ENCODE assay signal across 17 cellular contexts in genomic region chr20:25567286-25567685, GRCh38. TPM values are rescaled to one million over a fixed set of nuclear protein-coding genes. Genes with fewer than 3 reads are reported as not detected.
DNase-seq lines count a peak whose midpoint lies in the region; ATAC-seq and TF ChIP-seq lines count a peak whose summit lies in the region.
"Had no signal": no experiment of that assay in that cellular context is flagged by ENCODE, and none has a peak within 500 bp of the region (broad histone marks: within the 10 kb centered on the region; RNA-seq: fewer than 3 reads in every experiment).

No MANE protein-coding gene starts in this region.

- peaks cover 3% of the 10 kb centered on the region for H3K36me3 Mint-ChIP-seq in activated naive CD8-positive, alpha-beta T cell treated with anti-CD3 and anti-CD28 coated beads for 36 hours
- no peaks in the 10 kb centered on the region for H3K36me3 Mint-ChIP-seq in activated naive CD8-positive, alpha-beta T cell treated with anti-CD3 and anti-CD28 coated beads, Interleukin-2, amount 50 U/mL, for 24 hours (ENCODE audit: low read depth)
- peaks cover 31 to 38% (median 35%) of the 10 kb centered on the region in 3 experiments for H3K36me3 Mint-ChIP-seq in H9 (ENCODE audit: insufficient read depth in 1 of 3, low read depth in 3 of 3)
- H3K36me3 Mint-ChIP-seq in activated T-helper 17 cell treated with anti-CD3 and anti-CD28 coated beads, Interleukin-2, amount 50 U/mL, for 72 hours (ENCODE audit: low read depth) = no peaks in the 10 kb centered on the region

- peaks cover 3% of the 10 kb centered on the region for H3K79me1 ChIP-seq in H9 (ENCODE audit: insufficient read depth, low read depth, low read length, poor library complexity, severe bottlenecking)

- no peaks in the 10 kb centered on the region for H3K36me3 ChIP-seq in left ventricle myocardium inferior
- H3K36me3 ChIP-seq: HAP-1 had no signal

- H2AFZ ChIP-seq in H9 (ENCODE audit: low read length) = no peak overlapping the region

- no peak overlapping the region for H3T11ph ChIP-seq in H9 (ENCODE audit: low read length)

- no peak overlapping the region for H3K56ac ChIP-seq in H9 (ENCODE audit: insufficient read length, low read depth, low read length)

- no peak for ATAC-seq in activated naive CD8-positive, alpha-beta T cell treated with anti-CD3 and anti-CD28 coated beads, Interleukin-2, amount 50 U/mL, for 24 hours
- ATAC-seq in activated T-helper 17 cell treated with anti-CD3 and anti-CD28 coated beads, Interleukin-2, amount 50 U/mL, for 72 hours (replicated peaks) = peak; percentile 44
- ATAC-seq in GM21737 (IDR thresholded peaks at IDR 0.05; ENCODE audit: unreplicated experiment) = no peak

- H3K27me3 ChIP-seq in H9 (ENCODE audit: insufficient read depth, low read length) (no peaks in the 10 kb centered on the region), left ventricle myocardium inferior (ENCODE audit: low read depth) (no peaks in the 10 kb centered on the region)

- no peak overlapping the region for H4K5ac ChIP-seq in H9 (ENCODE audit: insufficient read length, low read depth, low read length)

- H3K4me3 Mint-ChIP-seq in activated naive CD8-positive, alpha-beta T cell treated with anti-CD3 and anti-CD28 coated beads for 36 hours = no peak overlapping the region
- no peak overlapping the region for H3K4me3 Mint-ChIP-seq in activated naive CD8-positive, alpha-beta T cell treated with anti-CD3 and anti-CD28 coated beads, Interleukin-2, amount 50 U/mL, for 24 hours
- H3K4me3 Mint-ChIP-seq in H9 = no peak overlapping the region
- no peak overlapping the region for H3K4me3 Mint-ChIP-seq in activated T-helper 17 cell treated with anti-CD3 and anti-CD28 coated beads, Interleukin-2, amount 50 U/mL, for 72 hours
- H3K4me3 Mint-ChIP-seq: CD4-positive, alpha-beta T cell had no signal

- H3K4me1 ChIP-seq in H9 (ENCODE audit: insufficient read depth, low read length) (no peaks in the 10 kb centered on the region), left ventricle myocardium inferior (no peaks in the 10 kb centered on the region)
- H3K4me1 ChIP-seq: HAP-1 had no signal

- H3K27ac Mint-ChIP-seq in activated naive CD8-positive, alpha-beta T cell treated with anti-CD3 and anti-CD28 coated beads for 36 hours = peak overlapping the region; percentile 64
- no peak overlapping the region for H3K27ac Mint-ChIP-seq in activated naive CD8-positive, alpha-beta T cell treated with anti-CD3 and anti-CD28 coated beads, Interleukin-2, amount 50 U/mL, for 24 hours
- peak overlapping the region in 2 of 3 experiments; percentile 15 to 71; a peak in 4 of 7 replicates for H3K27ac Mint-ChIP-seq in H9
- no peak overlapping the region for H3K27ac Mint-ChIP-seq in activated T-helper 17 cell treated with anti-CD3 and anti-CD28 coated beads, Interleukin-2, amount 50 U/mL, for 72 hours
- H3K27ac Mint-ChIP-seq: CD4-positive, alpha-beta T cell had no signal

- no peak overlapping the region for H3K23ac ChIP-seq in H9 (ENCODE audit: insufficient read length, low read depth, low read length)

- no peaks in the 10 kb centered on the region for H3K27me3 Mint-ChIP-seq in activated naive CD8-positive, alpha-beta T cell treated with anti-CD3 and anti-CD28 coated beads for 36 hours
- H3K27me3 Mint-ChIP-seq in activated naive CD8-positive, alpha-beta T cell treated with anti-CD3 and anti-CD28 coated beads, Interleukin-2, amount 50 U/mL, for 24 hours = no peaks in the 10 kb centered on the region
- H3K27me3 Mint-ChIP-seq in H9 (ENCODE audit: low read depth) = no peaks in the 10 kb centered on the region
- no peaks in the 10 kb centered on the region for H3K27me3 Mint-ChIP-seq in activated T-helper 17 cell treated with anti-CD3 and anti-CD28 coated beads, Interleukin-2, amount 50 U/mL, for 72 hours
- H3K27me3 Mint-ChIP-seq: CD4-positive, alpha-beta T cell had no signal

- H3K23me2 ChIP-seq in H9 (ENCODE audit: insufficient read length, low read depth, low read length, poor library complexity, severe bottlenecking) = no peaks in the 10 kb centered on the region

- H4K8ac ChIP-seq in H9 (replicated peaks; ENCODE audit: insufficient read length, low read depth, low read length) = no peak overlapping the region

- no peak overlapping the region for H2BK20ac ChIP-seq in H9 (ENCODE audit: low read depth, low read length, poor library complexity, severe bottlenecking)

- WGBS in H9 (ENCODE audit: extremely low coverage, insufficient read length, low lambda C conversion rate) = no CpG with 5 or more reads among the region's 2 CpGs

- H3K4ac ChIP-seq in H9 (ENCODE audit: low read depth, low read length) = no peak overlapping the region

- H3K14ac ChIP-seq in H9 (ENCODE audit: insufficient read depth, low read length) = no peak overlapping the region

- no peak overlapping the region for H3K27ac ChIP-seq in H9 (ENCODE audit: insufficient read length, low read depth, low read length)
- no peak overlapping the region for H3K27ac ChIP-seq in left ventricle myocardium inferior (replicated peaks)
- H3K27ac ChIP-seq: C4-2B had no signal

- peaks cover 16% of the 10 kb centered on the region for H3K4me1 Mint-ChIP-seq in activated naive CD8-positive, alpha-beta T cell treated with anti-CD3 and anti-CD28 coated beads for 36 hours
- peaks cover 9% of the 10 kb centered on the region for H3K4me1 Mint-ChIP-seq in activated naive CD8-positive, alpha-beta T cell treated with anti-CD3 and anti-CD28 coated beads, Interleukin-2, amount 50 U/mL, for 24 hours
- peaks cover 25 to 42% of the 10 kb centered on the region in 2 experiments for H3K4me1 Mint-ChIP-seq in H9
- H3K4me1 Mint-ChIP-seq in activated T-helper 17 cell treated with anti-CD3 and anti-CD28 coated beads, Interleukin-2, amount 50 U/mL, for 72 hours = peaks cover 14% of the 10 kb centered on the region

- H3K9me3 ChIP-seq in H9 (ENCODE audit: control insufficient read depth, low read depth, low read length) (no peaks in the 10 kb centered on the region), left ventricle myocardium inferior (replicated peaks) (peaks cover 8% of the 10 kb centered on the region)
- H3K9me3 ChIP-seq: HAP-1 had no signal

- TF ChIP-seq CTCF in H9 (conservative IDR thresholded peaks at IDR 0.05) (no peak), left ventricle myocardium inferior (IDR thresholded peaks at IDR 0.05; ENCODE audit: borderline replicate concordance) (no peak)

- H2BK15ac ChIP-seq in H9 (ENCODE audit: low read depth, low read length) = no peak overlapping the region

- H3K9ac ChIP-seq in H9 (ENCODE audit: extremely low read depth, insufficient read length, low read length) = no peak overlapping the region

- no peak overlapping the region for H2AK5ac ChIP-seq in H9 (ENCODE audit: insufficient read length, low read length)

- no peak overlapping the region for H3K4me3 ChIP-seq in left ventricle myocardium inferior
- H3K4me3 ChIP-seq: HAP-1 had no signal

- no peak overlapping the region for H2BK120ac ChIP-seq in H9 (ENCODE audit: low read depth, low read length, poor library complexity, severe bottlenecking)

- no peak overlapping the region for H2BK12ac ChIP-seq in H9 (ENCODE audit: insufficient read length, low read depth, low read length)

- peaks cover 3% of the 10 kb centered on the region for H3K9me3 Mint-ChIP-seq in activated naive CD8-positive, alpha-beta T cell treated with anti-CD3 and anti-CD28 coated beads for 36 hours
- H3K9me3 Mint-ChIP-seq in activated naive CD8-positive, alpha-beta T cell treated with anti-CD3 and anti-CD28 coated beads, Interleukin-2, amount 50 U/mL, for 24 hours = no peaks in the 10 kb centered on the region
- peaks cover 14 to 17% of the 10 kb centered on the region in 2 experiments for H3K9me3 Mint-ChIP-seq in H9
- H3K9me3 Mint-ChIP-seq in activated T-helper 17 cell treated with anti-CD3 and anti-CD28 coated beads, Interleukin-2, amount 50 U/mL, for 72 hours = no peaks in the 10 kb centered on the region
- H3K9me3 Mint-ChIP-seq: CD4-positive, alpha-beta T cell had no signal

- no peak for DNase-seq in activated naive CD8-positive, alpha-beta T cell treated with anti-CD3 and anti-CD28 coated beads for 36 hours
- no peak for DNase-seq in activated naive CD8-positive, alpha-beta T cell treated with anti-CD3 and anti-CD28 coated beads, Interleukin-2, amount 50 U/mL, for 24 hours
- DNase-seq in H9 (no peak), left ventricle myocardium inferior (no peak)
- DNase-seq in activated CD8-positive, alpha-beta memory T cell treated with anti-CD3 and anti-CD28 coated beads, Interleukin-2, amount 50 U/mL, for 48 hours = no peak
- DNase-seq: AML-193; Caco-2; CD4-positive, alpha-beta T cell; DMS153; DMS79; GDM1; GOT3 had no signal

- no peak overlapping the region for H2BK5ac ChIP-seq in H9 (ENCODE audit: insufficient read length, low read length)

- H4K20me1 ChIP-seq in H9 (ENCODE audit: control insufficient read depth, insufficient read depth, insufficient read length) = peaks cover 2% of the 10 kb centered on the region

- H3K18ac ChIP-seq in H9 (ENCODE audit: insufficient read length, low read depth, low read length) = no peak overlapping the region

- intact Hi-C loops in left ventricle myocardium inferior (cut with micrococcal nuclease) = no loop called here

- H4K91ac ChIP-seq in H9 (ENCODE audit: insufficient read length, low read depth, low read length) = no peak overlapping the region

- H3K4me2 ChIP-seq in H9 (ENCODE audit: insufficient read depth, insufficient read length, low read length) = no peak overlapping the region

- H3K79me2 ChIP-seq in H9 (ENCODE audit: insufficient read depth, low read length) = peaks cover 22% of the 10 kb centered on the region; the same call in 1 of the 2 replicates

RNA-seq across cellular contexts. Expression of gene NINL, which starts 18.0 kb away (rescaled TPM):
- 1 to 10 TPM; 2.0 to 2.2 TPM for total RNA-seq in activated naive CD8-positive, alpha-beta T cell treated with anti-CD3 and anti-CD28 coated beads for 36 hours
- total RNA-seq in H9 (2021) (29.2 and 34.3 TPM in 2 replicates), left ventricle myocardium inferior (1.8 TPM)
- 1 to 10 TPM; 1.7 to 4.6 TPM for total RNA-seq in activated T-helper 17 cell treated with anti-CD3 and anti-CD28 coated beads, Interleukin-2, amount 50 U/mL, for 72 hours
- total RNA-seq: HT-29 had no signal

RNA-seq across cellular contexts. Expression of gene NANP, which starts 56.5 kb away (rescaled TPM):
- total RNA-seq in activated naive CD8-positive, alpha-beta T cell treated with anti-CD3 and anti-CD28 coated beads for 36 hours = 10 to 100 TPM; 10.2 to 10.9 TPM
- total RNA-seq in H9 (2021) = 7.0 and 7.1 TPM in 2 replicates
- 1 to 10 TPM; 7.1 to 9.4 TPM for total RNA-seq in activated T-helper 17 cell treated with anti-CD3 and anti-CD28 coated beads, Interleukin-2, amount 50 U/mL, for 72 hours
- total RNA-seq in left ventricle myocardium inferior = 2.7 TPM

Comparison
In these comparisons a context has a peak if more than half of its experiments do, and no peak if none do; other contexts are left out.
1. H3K27ac Mint-ChIP-seq: peak in activated naive CD8-positive, alpha-beta T cell treated with anti-CD3 and anti-CD28 coated beads for 36 hours (single experiment) and H9 (2 of 3); none in activated naive CD8-positive, alpha-beta T cell treated with anti-CD3 and anti-CD28 coated beads, Interleukin-2, amount 50 U/mL, for 24 hours (single experiment) and activated T-helper 17 cell treated with anti-CD3 and anti-CD28 coated beads, Interleukin-2, amount 50 U/mL, for 72 hours (single experiment).